In genomic region chr14:59698793-59699192, GRCh38 we compare ENCODE assay signal across 21 cellular contexts.
DNase-seq lines count a peak whose midpoint lies in the region; ATAC-seq and TF ChIP-seq lines count a peak whose summit lies in the region.
"Had no signal": no experiment of that assay in that cellular context is flagged by ENCODE, and none has a peak within 500 bp of the region (broad histone marks: within the 10 kb centered on the region; RNA-seq: fewer than 3 reads in every experiment).

No MANE protein-coding gene starts in this region.

- ATAC-seq in GM21528 (IDR thresholded peaks at IDR 0.05; ENCODE audit: low FRiP score, unreplicated experiment): no peak
- ATAC-seq: natural killer cell, T-helper 17 cell had no signal

- no peak for TF ChIP-seq CTCF in choroid plexus epithelial cell (conservative IDR thresholded peaks at IDR 0.05; ENCODE audit: low read depth, low read length)

- no peak overlapping the region for H3K4me3 ChIP-seq in choroid plexus epithelial cell (ENCODE audit: low read depth, low read length)
- H3K4me3 ChIP-seq: adrenal gland, coronary artery, thoracic aorta had no signal

- DNase-seq in HCEC 1CT: peak; percentile 45
- peak; percentile 59 for DNase-seq in NCI-H226
- peak; percentile 84 for DNase-seq in choroid plexus epithelial cell (ENCODE audit: low read depth)
- peak; percentile 5 for DNase-seq in pulmonary artery endothelial cell (ENCODE audit: low read depth, low spot score)
- no peak for DNase-seq in caudate nucleus (lab: John Stamatoyannopoulos, UW)
- no peak for DNase-seq in activated CD4-positive, alpha-beta T cell treated with anti-CD3 and anti-CD28 coated beads, Interleukin-2, amount 50 U/mL, for 4 hours
- DNase-seq: activated B cell treated with CpG ODN at 0.5 μM for 24 hours, adrenal gland, C1 segment of cervical spinal cord, glutamatergic neuron, H7, mesenchymal stem cell, natural killer cell, NCI-H1436 treated with DMSO at 0.1 percent for 48 hours, NCI-H446 treated with DMSO at 0.1 percent for 48 hours, posterior cingulate gyrus, T-helper 17 cell had no signal

- no peak overlapping the region for H3K27ac ChIP-seq in caudate nucleus (ENCODE audit: low read depth, low read length)
- H3K27ac ChIP-seq: adrenal gland, coronary artery, KMS-11 had no signal

Comparison
In these comparisons a context has a peak if more than half of its experiments do, and no peak if none do; other contexts are left out.
1. DNase-seq: peak in HCEC 1CT (single experiment), NCI-H226 (single experiment), choroid plexus epithelial cell (single experiment) and pulmonary artery endothelial cell (single experiment); none in caudate nucleus (0 of 61) and activated CD4-positive, alpha-beta T cell treated with anti-CD3 and anti-CD28 coated beads, Interleukin-2, amount 50 U/mL, for 4 hours (0 of 2).